Comparison of ENCODE assay signal across 1 cellular context in genomic region chr20:22743426-22743825, GRCh38.
TF ChIP-seq lines count a peak whose summit lies in the region.

No MANE protein-coding gene starts in this region.

TF ChIP-seq in H1, 55 proteins besides CTCF, POLR2A, EP300 and RAD21 (continued from another document):
- TF ChIP-seq TAF7 (optimal IDR thresholded peaks at IDR 0.05; ENCODE audit: borderline replicate concordance, low read depth, low read length), result no peak
- no peak for TF ChIP-seq EZH2 (IDR thresholded peaks at IDR 0.05; ENCODE audit: low read depth, low read length, severe bottlenecking)
- no peak for TF ChIP-seq BCL11A (IDR thresholded peaks at IDR 0.05; ENCODE audit: low read depth in 2 of 2, low read length in 2 of 2)
- TF ChIP-seq KDM1A (IDR thresholded peaks at IDR 0.05; ENCODE audit: borderline replicate concordance, low read length), result no peak
- no peak for TF ChIP-seq SP2 (IDR thresholded peaks at IDR 0.05; ENCODE audit: low read length)
- TF ChIP-seq RBBP5 (IDR thresholded peaks at IDR 0.05; ENCODE audit: borderline replicate concordance, low read depth, low read length), result no peak
- TF ChIP-seq SAP30 (IDR thresholded peaks at IDR 0.05; ENCODE audit: insufficient read depth, insufficient replicate concordance, low read length), result no peak
- no peak for TF ChIP-seq TCF12 (IDR thresholded peaks at IDR 0.05; ENCODE audit: low read depth, low read length)
- no peak for TF ChIP-seq JUN (IDR thresholded peaks at IDR 0.05; ENCODE audit: low read depth, low read length)
TF ChIP-seq in H1: peak in this region for 0.
